16 cellular contexts compared by ENCODE assay signal in genomic region chr6:139545474-139546116, GRCh38.
DNase-seq lines count a peak whose midpoint lies in the region; TF ChIP-seq lines count a peak whose summit lies in the region.
"Had no signal": no experiment of that assay in that cellular context is flagged by ENCODE, and none has a peak within 500 bp of the region (broad histone marks: within the 10 kb centered on the region; RNA-seq: fewer than 3 reads in every experiment).

No MANE protein-coding gene starts in this region.

- peaks cover 2% of the 10 kb centered on the region for H3K27me3 Mint-ChIP-seq in T-helper 2 cell treated with Interferon-gamma antibody and Interleukin-4, amounts not matched to agents 5 μg/mL and 100 μg/mL, for 36 hours (ENCODE audit: low read depth)
- H3K27me3 Mint-ChIP-seq in activated naive CD8-positive, alpha-beta T cell treated with anti-CD3 and anti-CD28 coated beads for 36 hours, result no peaks in the 10 kb centered on the region
- H3K27me3 Mint-ChIP-seq: memory B cell had no signal

- no peaks in the 10 kb centered on the region for H3K9me3 ChIP-seq in fibroblast of lung (ENCODE audit: control insufficient read depth, insufficient read depth, low read depth, low read length)
- no peaks in the 10 kb centered on the region for H3K9me3 ChIP-seq in parathyroid adenoma (ENCODE audit: control insufficient read depth, low read length)
- H3K9me3 ChIP-seq: Caco-2 had no signal

- DNase-seq in T-helper 2 cell treated with Interferon-gamma antibody and Interleukin-4, amounts not matched to agents 5 μg/mL and 100 μg/mL, for 36 hours (ENCODE audit: low spot score), result no peak
- no peak for DNase-seq in fibroblast of lung (ENCODE audit: low read depth in 2 of 2)
- no peak for DNase-seq in HK-2 (ENCODE audit: unreplicated experiment)
- no peak for DNase-seq in SKM-1 (lab: John Stamatoyannopoulos, UW; ENCODE audit: unreplicated experiment)
- DNase-seq in GM10266 (ENCODE audit: extremely low spot score), result no peak
- no peak for DNase-seq in activated naive CD8-positive, alpha-beta T cell treated with anti-CD3 and anti-CD28 coated beads for 36 hours
- DNase-seq: Caco-2; effector CD4-positive, alpha-beta T cell; GF-D8; NCI-H1694; NCI-H446 treated with DMSO at 0.1 percent for 48 hours; posterior cingulate gyrus had no signal

- H3K4me2 ChIP-seq in fibroblast of lung (ENCODE audit: extremely low read depth, insufficient read depth, low read length) (no peak overlapping the region), parathyroid adenoma (ENCODE audit: low read length) (peak overlapping the region; percentile 67)
- H3K4me2 ChIP-seq: KMS-11 had no signal

- H3K27me3 ChIP-seq in ACC112 (ENCODE audit: insufficient read depth, low read length) (no peaks in the 10 kb centered on the region), fibroblast of lung (ENCODE audit: control insufficient read depth, insufficient read depth, low read length) (no peaks in the 10 kb centered on the region), parathyroid adenoma (ENCODE audit: control insufficient read depth, insufficient read depth, low read length) (no peaks in the 10 kb centered on the region)

- H4K20me1 ChIP-seq in fibroblast of lung (ENCODE audit: control insufficient read depth, extremely low read depth, insufficient read depth, low read length), result no peaks in the 10 kb centered on the region

- no peak overlapping the region for H3K4me3 ChIP-seq in ACC112 (ENCODE audit: low read depth, low read length)
- H3K4me3 ChIP-seq in fibroblast of lung (replicated peaks in 1 of 4; ENCODE audit: control extremely low read depth in 1 of 4, insufficient read depth in 1 of 4, low read depth in 3 of 4, low read length in 4 of 4), result no peak overlapping the region
- H3K4me3 ChIP-seq in parathyroid adenoma (ENCODE audit: low read depth, low read length), result peak overlapping the region; percentile 31

- H3K79me2 ChIP-seq in ACC112 (ENCODE audit: control insufficient read depth, insufficient read depth, low read length, unreplicated experiment) (no peaks in the 10 kb centered on the region), fibroblast of lung (ENCODE audit: control insufficient read depth, insufficient read depth, low read length) (no peaks in the 10 kb centered on the region), parathyroid adenoma (no peaks in the 10 kb centered on the region)

- H2AFZ ChIP-seq in ACC112 (ENCODE audit: low read length, unreplicated experiment) (peak overlapping the region; percentile 12), fibroblast of lung (ENCODE audit: low read length) (peak overlapping the region; percentile 18), parathyroid adenoma (peak overlapping the region; percentile 57)

- peaks cover 47% of the 10 kb centered on the region for H3K4me1 Mint-ChIP-seq in T-helper 2 cell treated with Interferon-gamma antibody and Interleukin-4, amounts not matched to agents 5 μg/mL and 100 μg/mL, for 36 hours (ENCODE audit: low read depth)
- peaks cover 4% of the 10 kb centered on the region for H3K4me1 Mint-ChIP-seq in activated naive CD8-positive, alpha-beta T cell treated with anti-CD3 and anti-CD28 coated beads for 36 hours
- H3K4me1 Mint-ChIP-seq: memory B cell had no signal

- H3K9ac ChIP-seq in fibroblast of lung (ENCODE audit: insufficient read depth, low read length) (no peak overlapping the region), parathyroid adenoma (peak overlapping the region; percentile 39)
- H3K9ac ChIP-seq: KMS-11 had no signal

- H3K27ac ChIP-seq in ACC112 (ENCODE audit: low read depth, low read length) (no peak overlapping the region), fibroblast of lung (ENCODE audit: insufficient read depth, low read length) (no peak overlapping the region), parathyroid adenoma (peak overlapping the region; percentile 91)
- H3K27ac ChIP-seq: KMS-11 had no signal

- H3K4me1 ChIP-seq in ACC112 (ENCODE audit: control insufficient read depth, insufficient read depth, low read length, unreplicated experiment) (peaks cover 27% of the 10 kb centered on the region), fibroblast of lung (ENCODE audit: control insufficient read depth, extremely low read depth, insufficient read depth, low read length) (peaks cover 11% of the 10 kb centered on the region), parathyroid adenoma (peaks cover 58% of the 10 kb centered on the region)

- peaks cover 9% of the 10 kb centered on the region for H3K36me3 Mint-ChIP-seq in T-helper 2 cell treated with Interferon-gamma antibody and Interleukin-4, amounts not matched to agents 5 μg/mL and 100 μg/mL, for 36 hours (ENCODE audit: low read depth)
- H3K36me3 Mint-ChIP-seq in activated naive CD8-positive, alpha-beta T cell treated with anti-CD3 and anti-CD28 coated beads for 36 hours, result no peaks in the 10 kb centered on the region
- H3K36me3 Mint-ChIP-seq: memory B cell had no signal

- TF ChIP-seq CTCF in fibroblast of lung (conservative IDR thresholded peaks at IDR 0.05 in 1 of 2, IDR thresholded peaks at IDR 0.05 in 1 of 2; ENCODE audit: low read depth in 1 of 2, low read length in 2 of 2) (no peak), parathyroid adenoma (IDR thresholded peaks at IDR 0.05) (no peak), GM10266 (IDR thresholded peaks at IDR 0.05; ENCODE audit: control insufficient read depth, insufficient read depth, low read depth, missing control alignments) (no peak)

- H3K36me3 ChIP-seq in ACC112 (ENCODE audit: insufficient read depth, low read length) (no peaks in the 10 kb centered on the region), fibroblast of lung (ENCODE audit: control insufficient read depth, insufficient read depth, low read length) (no peaks in the 10 kb centered on the region), parathyroid adenoma (ENCODE audit: control insufficient read depth, insufficient read depth, low read length) (no peaks in the 10 kb centered on the region)

- H3K9me3 Mint-ChIP-seq in T-helper 2 cell treated with Interferon-gamma antibody and Interleukin-4, amounts not matched to agents 5 μg/mL and 100 μg/mL, for 36 hours, result peaks cover 4% of the 10 kb centered on the region
- no peaks in the 10 kb centered on the region for H3K9me3 Mint-ChIP-seq in activated naive CD8-positive, alpha-beta T cell treated with anti-CD3 and anti-CD28 coated beads for 36 hours
- H3K9me3 Mint-ChIP-seq: memory B cell had no signal

- H3K27ac Mint-ChIP-seq in T-helper 2 cell treated with Interferon-gamma antibody and Interleukin-4, amounts not matched to agents 5 μg/mL and 100 μg/mL, for 36 hours, result peak overlapping the region; percentile 46
- H3K27ac Mint-ChIP-seq in activated naive CD8-positive, alpha-beta T cell treated with anti-CD3 and anti-CD28 coated beads for 36 hours, result no peak overlapping the region
- H3K27ac Mint-ChIP-seq: memory B cell had no signal

- H3K4me3 Mint-ChIP-seq in T-helper 2 cell treated with Interferon-gamma antibody and Interleukin-4, amounts not matched to agents 5 μg/mL and 100 μg/mL, for 36 hours, result peak overlapping the region; percentile 31
- H3K4me3 Mint-ChIP-seq in activated naive CD8-positive, alpha-beta T cell treated with anti-CD3 and anti-CD28 coated beads for 36 hours, result no peak overlapping the region
- H3K4me3 Mint-ChIP-seq: memory B cell had no signal
